Comparison of ENCODE assay signal across 8 cellular contexts in the genomic region with DNA sequence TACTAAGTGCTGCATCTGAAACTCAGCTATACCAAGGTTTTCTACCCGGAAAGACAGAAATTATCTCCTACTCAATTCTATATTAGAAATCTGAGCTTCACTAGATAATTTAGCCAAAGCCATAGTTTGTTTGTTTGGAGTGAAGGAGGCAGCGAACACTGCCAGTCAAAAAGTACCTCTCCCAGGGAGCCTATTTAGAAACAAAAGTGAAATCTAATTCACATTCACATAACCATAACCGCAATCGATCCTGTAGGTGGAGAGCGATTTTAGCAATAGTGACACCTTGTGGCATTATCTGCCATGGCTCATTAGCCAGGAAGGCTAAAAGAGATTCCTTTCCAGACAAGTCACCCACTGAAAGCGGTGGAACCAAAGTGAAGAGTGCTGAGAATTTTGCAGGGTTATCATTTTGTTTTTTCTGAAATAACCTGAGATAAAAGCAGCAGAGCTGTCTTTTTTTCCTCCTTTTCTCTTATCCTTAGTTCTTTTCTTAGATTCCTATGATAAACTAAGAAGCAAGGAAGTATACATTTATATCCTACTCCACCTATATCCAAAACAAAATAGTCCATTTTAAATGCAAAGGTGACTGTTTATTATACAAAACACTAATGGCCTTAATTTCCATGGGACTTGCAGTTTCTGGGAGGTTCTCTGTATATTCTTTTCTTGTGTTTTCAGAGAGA.
DNase-seq lines count a peak whose midpoint lies in the region; ATAC-seq and TF ChIP-seq lines count a peak whose summit lies in the region.

No MANE protein-coding gene starts in this region.

- peaks cover 3% of the 10 kb centered on the region for H3K4me1 ChIP-seq in RWPE2 (ENCODE audit: insufficient read depth, poor library complexity, severe bottlenecking)
- H3K4me1 ChIP-seq in smooth muscle cell (ENCODE audit: low read depth), result peaks cover 13% of the 10 kb centered on the region

- H3K27me3 ChIP-seq in RWPE2 (ENCODE audit: insufficient read depth, poor library complexity, severe bottlenecking), result no peaks in the 10 kb centered on the region
- H3K27me3 ChIP-seq in smooth muscle cell (ENCODE audit: low read depth), result no peaks in the 10 kb centered on the region

- no peaks in the 10 kb centered on the region for H3F3A ChIP-seq in smooth muscle cell (ENCODE audit: low read depth)

- H3K9me3 ChIP-seq in RWPE2 (ENCODE audit: severe bottlenecking) (no peaks in the 10 kb centered on the region), smooth muscle cell (replicated peaks; ENCODE audit: low read depth) (no peaks in the 10 kb centered on the region)

- peak overlapping the region; percentile 20 for H2AFZ ChIP-seq in smooth muscle cell (ENCODE audit: low read depth)

- no peaks in the 10 kb centered on the region for H3K36me3 ChIP-seq in RWPE2 (ENCODE audit: low read depth)
- no peaks in the 10 kb centered on the region for H3K36me3 ChIP-seq in smooth muscle cell (ENCODE audit: low read depth)

- TF ChIP-seq CTCF in LNCaP clone FGC (IDR thresholded peaks at IDR 0.05; ENCODE audit: control insufficient read depth, extremely low read depth, insufficient read depth), result peak; percentile 89
- peak; percentile 90 for TF ChIP-seq CTCF in RWPE2 (IDR thresholded peaks at IDR 0.05; ENCODE audit: poor library complexity, severe bottlenecking)
- peak; percentile 83 for TF ChIP-seq CTCF in astrocyte of the cerebellum (IDR thresholded peaks at IDR 0.05; ENCODE audit: low read depth, low read length, missing control alignments)
- peak; percentile 80 for TF ChIP-seq CTCF in smooth muscle cell (IDR thresholded peaks at IDR 0.05; ENCODE audit: borderline replicate concordance, insufficient read depth, poor library complexity, severe bottlenecking)

- H3K4me3 ChIP-seq in LNCaP clone FGC (ENCODE audit: low read depth, low read length) (no peak overlapping the region), RWPE2 (ENCODE audit: severe bottlenecking) (peak overlapping the region; percentile 11), astrocyte of the cerebellum (ENCODE audit: low read depth, low read length) (no peak overlapping the region), smooth muscle cell (peak overlapping the region; percentile 24)

- peak; percentile 6 to 35 for DNase-seq in activated CD4-positive, alpha-beta T cell treated with anti-CD3 and anti-CD28 coated beads for 24 hours (ENCODE audit: low read depth in 2 of 2)
- DNase-seq in activated CD4-positive, alpha-beta T cell treated with anti-CD3 and anti-CD28 coated beads for 1 hour, result no peak
- DNase-seq in HCEC 1CT (peak; percentile 81), LNCaP clone FGC (ENCODE audit: low read depth) (peak; percentile 25), RWPE2 (ENCODE audit: low spot score) (no peak), astrocyte of the cerebellum (ENCODE audit: low read depth) (peak; percentile 73), iPS DF 19.7 (ENCODE audit: low read depth, low spot score) (peak; percentile 20), smooth muscle cell (lab: John Stamatoyannopoulos, UW; ENCODE audit: unreplicated experiment) (no peak)

- in situ Hi-C loops in astrocyte of the cerebellum (cut with HindIII; ENCODE audit: low sequenced_read_pairs), result no loop called here

- H3K9ac ChIP-seq in smooth muscle cell (ENCODE audit: low read depth), result no peak overlapping the region

- ATAC-seq in RWPE2 (ENCODE audit: low read depth), result peak; percentile 89

- WGBS in smooth muscle cell (ENCODE audit: low lambda C conversion rate), result 21% methylated on average over 6 of the region's 6 CpGs

- H3K27ac ChIP-seq in RWPE2 (ENCODE audit: poor library complexity, severe bottlenecking) (no peak overlapping the region), smooth muscle cell (ENCODE audit: low read depth) (no peak overlapping the region)

- H4K20me1 ChIP-seq in smooth muscle cell (ENCODE audit: low read depth), result no peaks in the 10 kb centered on the region

- no peaks in the 10 kb centered on the region for H3K79me2 ChIP-seq in smooth muscle cell (ENCODE audit: low read depth)

- H3K4me2 ChIP-seq in smooth muscle cell, result peak overlapping the region; percentile 76

Comparison
In these comparisons a context has a peak if more than half of its experiments do, and no peak if none do; other contexts are left out.
1. DNase-seq: peak in activated CD4-positive, alpha-beta T cell treated with anti-CD3 and anti-CD28 coated beads for 24 hours (2 of 2), HCEC 1CT (single experiment), LNCaP clone FGC (single experiment), astrocyte of the cerebellum (single experiment) and iPS DF 19.7 (single experiment); none in activated CD4-positive, alpha-beta T cell treated with anti-CD3 and anti-CD28 coated beads for 1 hour (single experiment), RWPE2 (single experiment) and smooth muscle cell (single experiment).
2. H3K4me3 ChIP-seq: peak in RWPE2 (single experiment) and smooth muscle cell (single experiment); none in LNCaP clone FGC (single experiment) and astrocyte of the cerebellum (single experiment).
3. Peak in every context shown above with its lines, with median percentiles within 50 percentile points of each other: CTCF ChIP-seq.